In genomic region chr6:156776841-156777576, GRCh38 we compare ENCODE assay signal across 1 cellular context.
TF ChIP-seq lines count a peak whose summit lies in the region.

Gene ARID1B, plus strand, starts transcription at chr6:156777378. Its CDS starts 303 bp downstream, at chr6:156777681.

TF ChIP-seq in SK-N-SH, 30 proteins besides CTCF, POLR2A, EP300 and RAD21 (continued from another document):
- TF ChIP-seq NRF1 (IDR thresholded peaks at IDR 0.05; ENCODE audit: low read depth, low read length) (0 out of 2 replicates have a peak, but pooled peaks have one; percentile 36), JUND (IDR thresholded peaks at IDR 0.05) (0 out of 2 replicates have a peak, but pooled peaks have one; percentile 4), REST (IDR thresholded peaks at IDR 0.05; ENCODE audit: low read depth, low read length) (peak; percentile 35; the same call in 1 of the 2 replicates), EZH2phosphoT487 (IDR thresholded peaks at IDR 0.05; ENCODE audit: borderline replicate concordance, low read depth) (no peak), USF1 (IDR thresholded peaks at IDR 0.05; ENCODE audit: borderline replicate concordance, low read depth) (no peak), ZBTB33 (IDR thresholded peaks at IDR 0.05; ENCODE audit: borderline replicate concordance, low read depth) (no peak), TAF1 (IDR thresholded peaks at IDR 0.05; ENCODE audit: borderline replicate concordance, low read depth, low read length) (peak; percentile 57), CHD2 (IDR thresholded peaks at IDR 0.05; ENCODE audit: low read length, partially characterized antibody) (peak; percentile 89), FOSL2 (IDR thresholded peaks at IDR 0.05; ENCODE audit: borderline replicate concordance, low read depth) (no peak), SIN3A (IDR thresholded peaks at IDR 0.05; ENCODE audit: borderline replicate concordance, low read depth, low read length) (no peak), GATA2 (CRISPR knock-in tag; IDR thresholded peaks at IDR 0.05) (no peak), RCOR1 (IDR thresholded peaks at IDR 0.05; ENCODE audit: low read length) (no peak), IRF3 (IDR thresholded peaks at IDR 0.05; ENCODE audit: low read depth, low read length) (no peak), FOXJ3 (CRISPR knock-in tag; IDR thresholded peaks at IDR 0.05) (0 out of 2 replicates have a peak, but pooled peaks have one; percentile 23), MEF2A (IDR thresholded peaks at IDR 0.05; ENCODE audit: borderline replicate concordance, low read depth) (no peak), TEAD4 (IDR thresholded peaks at IDR 0.05; ENCODE audit: borderline replicate concordance, insufficient read depth) (no peak), POLR2AphosphoS5 (IDR thresholded peaks at IDR 0.05; ENCODE audit: low read depth, low read length) (peak; percentile 66)
